ENCODE assay signal across 10 cellular contexts in the genomic region with DNA sequence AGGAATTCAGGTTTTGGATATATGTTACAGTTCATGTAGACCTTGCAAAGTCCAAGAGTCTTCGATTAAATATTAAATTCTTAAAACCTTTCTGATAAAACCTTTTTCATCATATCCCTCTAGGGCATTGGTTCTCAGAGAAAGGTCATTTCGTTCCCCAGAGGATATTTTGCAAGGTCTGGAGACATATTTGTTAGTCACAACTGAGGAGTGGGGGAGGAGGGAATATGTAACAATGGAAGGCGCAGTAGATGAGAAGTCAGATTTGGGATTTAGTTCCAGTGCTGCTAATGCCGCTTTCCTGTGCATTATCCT. TPM values are rescaled to one million over a fixed set of nuclear protein-coding genes. Genes with fewer than 3 reads are reported as not detected.
DNase-seq lines count a peak whose midpoint lies in the region; TF ChIP-seq lines count a peak whose summit lies in the region.
"Had no signal": no experiment of that assay in that cellular context is flagged by ENCODE, and none has a peak within 500 bp of the region (broad histone marks: within the 10 kb centered on the region; RNA-seq: fewer than 3 reads in every experiment).

No MANE protein-coding gene starts in this region.

- H3K27me3 ChIP-seq in skeletal muscle tissue (ENCODE audit: control insufficient read depth in 3 of 3, insufficient read depth in 3 of 3, low read length in 3 of 3): no peaks in the 10 kb centered on the region

- H3K4me1 ChIP-seq in skeletal muscle tissue (ENCODE audit: control insufficient read depth in 3 of 3, insufficient read depth in 3 of 3, low read length in 3 of 3): peaks cover 27 to 49% (median 32%) of the 10 kb centered on the region in 3 donors

- peak overlapping the region; percentile 97; the same call in 1 of the 2 replicates for H3K27ac ChIP-seq in VCaP
- H3K27ac ChIP-seq in skeletal muscle tissue (ENCODE audit: low read depth, low read length): peak overlapping the region; percentile 58

- H3K4me3 ChIP-seq in fibroblast of pulmonary artery (replicated peaks; ENCODE audit: low read depth, low read length) (no peak overlapping the region), skeletal muscle tissue (ENCODE audit: low read length in 3 of 3) (peak overlapping the region; percentile 25 to 70 (median 39))

- TF ChIP-seq CTCF in VCaP (conservative IDR thresholded peaks at IDR 0.05) (no peak), fibroblast of pulmonary artery (IDR thresholded peaks at IDR 0.05; ENCODE audit: low read length, missing control alignments) (no peak)

- no peaks in the 10 kb centered on the region for H3K9me3 ChIP-seq in skeletal muscle tissue (ENCODE audit: control insufficient read depth in 3 of 3, low read length in 3 of 3)

- peak overlapping the region; percentile 62 to 70 (median 70) for H3K9ac ChIP-seq in skeletal muscle tissue (ENCODE audit: low read depth in 1 of 3, low read length in 3 of 3)

- no peaks in the 10 kb centered on the region for H3K36me3 ChIP-seq in skeletal muscle tissue (ENCODE audit: control insufficient read depth in 3 of 3, insufficient read depth in 3 of 3, low read length in 3 of 3)

- DNase-seq in HuH-7 (ENCODE audit: low spot score): peak; percentile 2
- DNase-seq in fibroblast of pulmonary artery (ENCODE audit: low read depth): peak; percentile 85
- DNase-seq in NCI-H526 (lab: John Stamatoyannopoulos, UW): no peak
- no peak for DNase-seq in NCI-H1436 treated with DMSO at 0.1 percent for 48 hours (lab: John Stamatoyannopoulos, UW)
- DNase-seq in iPS-NIHi7 (ENCODE audit: extremely low spot score): no peak
- no peak for DNase-seq in middle frontal gyrus (ENCODE audit: extremely low spot score, low spot score)

RNA-seq across cellular contexts. Expression of gene TMEM253, which starts 5.3 kb away (rescaled TPM):
- not detected for total RNA-seq in skeletal muscle tissue

RNA-seq across cellular contexts. Expression of gene ZNF219, which starts 7.7 kb away (rescaled TPM):
- 5.2 TPM for total RNA-seq in skeletal muscle tissue

RNA-seq across cellular contexts. Expression of gene ARHGEF40, which starts 36.0 kb away (rescaled TPM):
- 32.4 TPM for total RNA-seq in skeletal muscle tissue

RNA-seq across cellular contexts. Expression of gene RNASE8, which starts 48.5 kb away (rescaled TPM):
- total RNA-seq in skeletal muscle tissue: not detected
- total RNA-seq: HT1080, mucosa of gallbladder had no signal

RNA-seq across cellular contexts. Expression of gene OR5AU1, which starts 49.7 kb away (rescaled TPM):
- not detected for total RNA-seq in skeletal muscle tissue
- total RNA-seq: HT1080, mucosa of gallbladder had no signal

Comparison
In these comparisons a context has a peak if more than half of its experiments do, and no peak if none do; other contexts are left out.
1. DNase-seq: peak in HuH-7 (single experiment) and fibroblast of pulmonary artery (single experiment); none in NCI-H526 (0 of 2), NCI-H1436 treated with DMSO at 0.1 percent for 48 hours (single experiment), iPS-NIHi7 (single experiment) and middle frontal gyrus (single experiment).